ENCODE assay signal across 18 cellular contexts in the genomic region with DNA sequence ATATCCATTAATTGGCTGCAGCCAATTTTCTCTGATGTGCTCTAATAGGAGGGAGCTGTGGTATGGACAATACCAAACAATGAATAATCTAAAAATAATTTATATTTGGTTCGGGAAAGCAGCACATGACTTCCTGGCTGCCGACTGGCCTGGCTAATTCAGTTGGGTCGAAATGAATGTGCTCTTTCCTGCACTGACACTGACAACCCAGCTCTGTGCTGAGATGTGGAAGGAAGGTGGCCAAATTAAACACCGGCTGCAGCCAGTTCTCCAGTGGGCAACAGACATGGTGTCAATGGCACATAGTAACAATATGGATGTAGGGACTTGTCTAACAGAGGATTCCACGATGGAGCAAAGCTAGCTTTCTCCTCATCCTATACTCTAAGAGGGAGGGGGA. TPM values are rescaled to one million over a fixed set of nuclear protein-coding genes. Genes with fewer than 3 reads are reported as not detected.
DNase-seq lines count a peak whose midpoint lies in the region; ATAC-seq, FAIRE-seq and TF ChIP-seq lines count a peak whose summit lies in the region.
"Had no signal": no experiment of that assay in that cellular context is flagged by ENCODE, and none has a peak within 500 bp of the region (broad histone marks: within the 10 kb centered on the region; RNA-seq: fewer than 3 reads in every experiment).

No MANE protein-coding gene starts in this region.

- H3K9ac ChIP-seq in liver (ENCODE audit: low read depth in 1 of 2, low read length in 2 of 2) (no peak overlapping the region), HepG2 (ENCODE audit: insufficient read depth, low read depth, low read length) (no peak overlapping the region)

- H3K27me3 ChIP-seq in liver (ENCODE audit: control insufficient read depth in 4 of 4, insufficient read depth in 4 of 4, low read length in 3 of 4) (no peaks in the 10 kb centered on the region), HepG2 (ENCODE audit: control insufficient read depth in 1 of 2, insufficient read depth in 2 of 2, low read length in 2 of 2) (no peaks in the 10 kb centered on the region), aorta (ENCODE audit: control insufficient read depth in 1 of 2, insufficient read depth in 2 of 2, low read length in 1 of 2) (no peaks in the 10 kb centered on the region)
- no peaks in the 10 kb centered on the region for H3K27me3 ChIP-seq in effector memory CD4-positive, alpha-beta T cell (replicated peaks; ENCODE audit: control insufficient read depth, insufficient read depth, low read length, poor library complexity, severe bottlenecking)

- peaks cover 0 to 5% (median 2%) of the 10 kb centered on the region in 4 donors for H3K4me1 ChIP-seq in liver (ENCODE audit: control insufficient read depth in 4 of 4, insufficient read depth in 4 of 4, low read length in 3 of 4)
- H3K4me1 ChIP-seq in HepG2 (ENCODE audit: insufficient read depth, low read length) = no peaks in the 10 kb centered on the region
- H3K4me1 ChIP-seq in aorta (ENCODE audit: control insufficient read depth in 1 of 2, insufficient read depth in 2 of 2, low read length in 2 of 2) = peaks cover 3 to 4% of the 10 kb centered on the region in 2 donors
- peaks cover 16% of the 10 kb centered on the region for H3K4me1 ChIP-seq in effector memory CD4-positive, alpha-beta T cell (ENCODE audit: control insufficient read depth, insufficient read depth, low read length, poor library complexity, severe bottlenecking)

- DNase-seq in HepG2 (ENCODE audit: low spot score) (no peak), foreskin melanocyte (peak; percentile 29), lung microvascular endothelial cell (ENCODE audit: low read depth in 2 of 2) (peak; percentile 64 to 94), aorta (no peak), A172 (ENCODE audit: low spot score) (no peak), hippocampal formation (lab: John Stamatoyannopoulos, UW) (no peak)
- no peak for DNase-seq in effector memory CD4-positive, alpha-beta T cell
- DNase-seq: COR-L47, NCI-H1105, NCI-H187, NCI-H226, NCI-H526, SIG-M5 had no signal

- 28% methylated on average over 5 of the region's 5 CpGs for WGBS in liver
- 22% methylated on average over 5 of the region's 5 CpGs for WGBS in HepG2 (ENCODE audit: low lambda C conversion rate)
- WGBS in aorta, 2 donors = 2 to 5% methylated on average over 5 of the region's 5 CpGs

- in situ Hi-C loops in HepG2 (cut with HindIII; ENCODE audit: extremely low pct_ligation_motif_present, low pct_unique_long_range_greater_than_20kb) = no loop called here

- H3K36me3 ChIP-seq in liver (ENCODE audit: control insufficient read depth in 4 of 4, insufficient read depth in 3 of 4, low read depth in 1 of 4, low read length in 3 of 4) (no peaks in the 10 kb centered on the region), HepG2 (replicated peaks in 1 of 2; ENCODE audit: control insufficient read depth in 1 of 2, insufficient read depth in 2 of 2, low read length in 2 of 2) (no peaks in the 10 kb centered on the region), aorta (ENCODE audit: control insufficient read depth in 1 of 2, insufficient read depth in 2 of 2, low read length in 1 of 2) (no peaks in the 10 kb centered on the region)
- H3K36me3 ChIP-seq in effector memory CD4-positive, alpha-beta T cell (ENCODE audit: control insufficient read depth, insufficient read depth, low read length) = no peaks in the 10 kb centered on the region

- no peak for ATAC-seq in HepG2
- ATAC-seq in aorta (ENCODE audit: low FRiP score) = peak; percentile 72

- no TSS peak for BruUV-seq in HepG2 (replicated peaks; lab: Mats Ljungman, UMichigan)

- H3K79me2 ChIP-seq in HepG2 (ENCODE audit: insufficient read depth, low read length) = no peaks in the 10 kb centered on the region

- POLR2A ChIA-PET in HepG2 (lab: Yijun Ruan, JAX) = no interaction called here

- no peak for TF ChIP-seq CTCF in liver (IDR thresholded peaks at IDR 0.05; ENCODE audit: low read depth, low read length, missing input control)
- TF ChIP-seq CTCF in HepG2 (CRISPR knock-in tag; IDR thresholded peaks at IDR 0.05) = no peak

- H3K4me3 ChIP-seq in liver (ENCODE audit: low read depth in 1 of 3, low read length in 3 of 3) (no peak overlapping the region), HepG2 (replicated peaks in 1 of 3; ENCODE audit: insufficient read depth in 1 of 3, low read depth in 2 of 3, low read length in 3 of 3) (no peak overlapping the region), aorta (ENCODE audit: low read length in 2 of 2) (no peak overlapping the region)
- H3K4me3 ChIP-seq in effector memory CD4-positive, alpha-beta T cell (ENCODE audit: insufficient read depth, low read depth, low read length, poor library complexity, severe bottlenecking) = no peak overlapping the region

- no peak overlapping the region for H2AFZ ChIP-seq in HepG2 (ENCODE audit: low read length)

- no peak overlapping the region for H3K27ac ChIP-seq in liver (ENCODE audit: low read depth in 1 of 2, low read length in 2 of 2)
- no peak overlapping the region for H3K27ac ChIP-seq in HepG2 (ENCODE audit: extremely low read length, insufficient read depth, low read length)
- H3K27ac ChIP-seq in aorta (ENCODE audit: low read depth in 1 of 2, low read length in 2 of 2) = peak overlapping the region in 1 of 2 donors; percentile 28
- H3K27ac ChIP-seq in effector memory CD4-positive, alpha-beta T cell (ENCODE audit: insufficient read depth, low read length, poor library complexity, severe bottlenecking) = no peak overlapping the region
- H3K27ac ChIP-seq: C4-2B had no signal

- TF ChIP-seq RAD21 in liver (IDR thresholded peaks at IDR 0.05) = no peak
- TF ChIP-seq RAD21 in HepG2 (CRISPR knock-in tag; IDR thresholded peaks at IDR 0.05) = no peak

- no peak for FAIRE-seq in HepG2 (lab: Jason Lieb, UNC)
- FAIRE-seq: GM12892, HTR-8/SVneo had no signal

- H4K20me1 ChIP-seq in HepG2 (ENCODE audit: insufficient read depth, low read length) = no peaks in the 10 kb centered on the region

- intact Hi-C loops in HepG2 (cut with micrococcal nuclease; ENCODE audit: unreplicated experiment) = no loop called here
- intact Hi-C loops in aorta (cut with DNase I) = no loop called here

- H3K4me2 ChIP-seq in HepG2 (ENCODE audit: low read depth, low read length) = no peak overlapping the region

- TF ChIP-seq POLR2A in HepG2 (IDR thresholded peaks at IDR 0.05; ENCODE audit: insufficient read depth in 1 of 2, low read depth in 2 of 2, low read length in 2 of 2) = no peak

- H3K9me3 ChIP-seq in liver (ENCODE audit: control insufficient read depth in 4 of 4, low read length in 3 of 4) (no peaks in the 10 kb centered on the region), HepG2 (ENCODE audit: low read length) (no peaks in the 10 kb centered on the region), aorta (ENCODE audit: control insufficient read depth, low read length) (no peaks in the 10 kb centered on the region)
- H3K9me3 ChIP-seq in effector memory CD4-positive, alpha-beta T cell (ENCODE audit: control insufficient read depth, low read length) = no peaks in the 10 kb centered on the region

- TF ChIP-seq EP300 in HepG2 (IDR thresholded peaks at IDR 0.05; ENCODE audit: low read depth in 2 of 2, low read length in 2 of 2) (no peak), HepG2 (CRISPR knock-in tag; IDR thresholded peaks at IDR 0.05; ENCODE audit: borderline replicate concordance) (no peak)

- CTCF ChIA-PET in HepG2 (lab: Yijun Ruan, JAX; ENCODE audit: low intra/inter-chr PET ratio, low total read pairs) = no interaction called here

RNA-seq across cellular contexts. Expression of a gene that starts 21.1 kb away (rescaled TPM):
- total RNA-seq in liver (1 to 10 TPM in 1 of 2 donors, under 1 TPM in 1; 0.33 to 1.0 TPM), HepG2 (2016; rRNA removed; fragmentation: Illumina TruSeq; extraction: Trizol) (0.31 TPM in 1 of 2 replicates, not detected in the other), lung microvascular endothelial cell (0.40 and 0.44 TPM in 2 replicates), aorta (10 to 100 TPM; 10.7 to 18.7 TPM)
- polyA plus RNA-seq in liver (1 to 10 TPM in 1 of 2 donors, under 1 TPM in 1; 0.27 to 2.6 TPM), HepG2 (2011; rRNA removed) (0.46 and 0.52 TPM in 2 replicates), aorta (10 to 100 TPM in 1 of 2 donors, 1 to 10 TPM in 1; 1.8 to 16.6 TPM)
- total RNA-seq in HepG2 (2016; cell fraction: cytosol; rRNA removed; fragmentation: Illumina TruSeq; extraction: Trizol; ENCODE audit: low read depth) = not detected in 2 replicates
- 0.19 TPM in 1 of 2 replicates, not detected in the other for total RNA-seq in HepG2 (2016; cell fraction: insoluble cytoplasmic fraction; rRNA removed; fragmentation: Illumina TruSeq; extraction: Trizol)
- 0.06 and 0.14 TPM in 2 replicates for total RNA-seq in HepG2 (2016; cell fraction: membrane; rRNA removed; fragmentation: Illumina TruSeq; extraction: Trizol)
- total RNA-seq in HepG2 (2016; cell fraction: nucleus; rRNA removed; fragmentation: Illumina TruSeq; extraction: Trizol) = 0.96 and 1.6 TPM in 2 replicates
- 0.13 and 0.19 TPM in 2 replicates for polyA plus RNA-seq in HepG2 (2011; cell fraction: cytosol; rRNA removed)
- 3.7 and 4.0 TPM in 2 replicates for polyA plus RNA-seq in HepG2 (2011; cell fraction: nucleus; rRNA removed)
- 0.28 and 0.35 TPM in 2 replicates for polyA plus RNA-seq in HepG2 (2012)
- not detected in 2 replicates for polyA plus RNA-seq in HepG2 (2016; cell fraction: cytosol; fragmentation: Illumina TruSeq; extraction: Trizol; ENCODE audit: low read depth)
- polyA plus RNA-seq in HepG2 (2016; cell fraction: insoluble cytoplasmic fraction; fragmentation: Illumina TruSeq; extraction: Trizol; ENCODE audit: low read depth) = 0.10 TPM in 1 of 2 replicates, not detected in the other
- polyA plus RNA-seq in HepG2 (2016; cell fraction: membrane; fragmentation: Illumina TruSeq; extraction: Trizol; ENCODE audit: low read depth) = 0.26 TPM in 1 of 2 replicates, not detected in the other
- 0.48 and 0.65 TPM in 2 replicates for polyA plus RNA-seq in HepG2 (2016; cell fraction: nucleus; fragmentation: Illumina TruSeq; extraction: Trizol; ENCODE audit: insufficient read depth, low read depth)
- polyA minus RNA-seq in HepG2 (2011; rRNA and poly(A)+ RNA removed; ENCODE audit: low replicate concordance) = 0.26 and 0.42 TPM in 2 replicates
- not detected in 2 replicates for polyA minus RNA-seq in HepG2 (2011; cell fraction: cytosol; rRNA and poly(A)+ RNA removed)
- 1.0 and 2.9 TPM in 2 replicates for polyA minus RNA-seq in HepG2 (2011; cell fraction: nucleus; rRNA and poly(A)+ RNA removed)
- total RNA-seq in A172 (2014; rRNA removed; shearing (Covaris generic)) = not detected in 2 replicates
- total RNA-seq: H4 had no signal

RNA-seq across cellular contexts. Expression of a gene that starts 58.7 kb away (rescaled TPM):
- 10 to 100 TPM; 13.4 to 46.9 TPM for total RNA-seq in liver
- 10 to 100 TPM; 28.2 to 36.2 TPM for polyA plus RNA-seq in liver
- 25.7 and 32.0 TPM in 2 replicates for total RNA-seq in HepG2 (2016; rRNA removed; fragmentation: Illumina TruSeq; extraction: Trizol)
- 5.1 and 7.6 TPM in 2 replicates for total RNA-seq in HepG2 (2016; cell fraction: cytosol; rRNA removed; fragmentation: Illumina TruSeq; extraction: Trizol; ENCODE audit: low read depth)
- 25.8 and 31.8 TPM in 2 replicates for total RNA-seq in HepG2 (2016; cell fraction: insoluble cytoplasmic fraction; rRNA removed; fragmentation: Illumina TruSeq; extraction: Trizol)
- total RNA-seq in HepG2 (2016; cell fraction: membrane; rRNA removed; fragmentation: Illumina TruSeq; extraction: Trizol) = 7.5 and 7.7 TPM in 2 replicates
- 20.6 and 21.9 TPM in 2 replicates for total RNA-seq in HepG2 (2016; cell fraction: nucleus; rRNA removed; fragmentation: Illumina TruSeq; extraction: Trizol)
- 22.1 and 25.7 TPM in 2 replicates for polyA plus RNA-seq in HepG2 (2011; rRNA removed)
- 18.1 and 18.3 TPM in 2 replicates for polyA plus RNA-seq in HepG2 (2011; cell fraction: cytosol; rRNA removed)
- polyA plus RNA-seq in HepG2 (2011; cell fraction: nucleus; rRNA removed) = 14.0 and 16.9 TPM in 2 replicates
- 12.0 and 17.7 TPM in 2 replicates for polyA plus RNA-seq in HepG2 (2012)
- 2.3 and 2.6 TPM in 2 replicates for polyA plus RNA-seq in HepG2 (2016; cell fraction: cytosol; fragmentation: Illumina TruSeq; extraction: Trizol; ENCODE audit: low read depth)
- 20.8 and 23.2 TPM in 2 replicates for polyA plus RNA-seq in HepG2 (2016; cell fraction: insoluble cytoplasmic fraction; fragmentation: Illumina TruSeq; extraction: Trizol; ENCODE audit: low read depth)
- 4.0 and 4.1 TPM in 2 replicates for polyA plus RNA-seq in HepG2 (2016; cell fraction: membrane; fragmentation: Illumina TruSeq; extraction: Trizol; ENCODE audit: low read depth)
- polyA plus RNA-seq in HepG2 (2016; cell fraction: nucleus; fragmentation: Illumina TruSeq; extraction: Trizol; ENCODE audit: insufficient read depth, low read depth) = 13.2 and 15.6 TPM in 2 replicates
- 39.5 and 56.3 TPM in 2 replicates for polyA minus RNA-seq in HepG2 (2011; rRNA and poly(A)+ RNA removed; ENCODE audit: low replicate concordance)
- polyA minus RNA-seq in HepG2 (2011; cell fraction: cytosol; rRNA and poly(A)+ RNA removed) = 11.1 and 11.2 TPM in 2 replicates
- polyA minus RNA-seq in HepG2 (2011; cell fraction: nucleus; rRNA and poly(A)+ RNA removed) = 51.2 and 57.7 TPM in 2 replicates
- total RNA-seq in lung microvascular endothelial cell = 24.8 and 26.2 TPM in 2 replicates
- 10 to 100 TPM; 20.6 to 27.1 TPM for total RNA-seq in aorta
- polyA plus RNA-seq in aorta = 10 to 100 TPM; 13.3 to 26.0 TPM
- total RNA-seq in A172 (2014; rRNA removed; shearing (Covaris generic)) = 35.8 and 49.2 TPM in 2 replicates

RNA-seq across cellular contexts. Expression of a gene that starts 58.9 kb away (rescaled TPM):
- total RNA-seq in liver = 10 to 100 TPM; 45.8 to 78.1 TPM
- polyA plus RNA-seq in liver = 10 to 100 TPM; 46.6 to 49.0 TPM
- total RNA-seq in HepG2 (2016; rRNA removed; fragmentation: Illumina TruSeq; extraction: Trizol) = 12.4 and 15.7 TPM in 2 replicates
- total RNA-seq in HepG2 (2016; cell fraction: cytosol; rRNA removed; fragmentation: Illumina TruSeq; extraction: Trizol; ENCODE audit: low read depth) = 3.3 and 4.1 TPM in 2 replicates
- total RNA-seq in HepG2 (2016; cell fraction: insoluble cytoplasmic fraction; rRNA removed; fragmentation: Illumina TruSeq; extraction: Trizol) = 10.3 and 17.5 TPM in 2 replicates
- 5.8 and 6.0 TPM in 2 replicates for total RNA-seq in HepG2 (2016; cell fraction: membrane; rRNA removed; fragmentation: Illumina TruSeq; extraction: Trizol)
- total RNA-seq in HepG2 (2016; cell fraction: nucleus; rRNA removed; fragmentation: Illumina TruSeq; extraction: Trizol) = 16.3 and 19.1 TPM in 2 replicates
- polyA plus RNA-seq in HepG2 (2011; rRNA removed) = 35.3 and 35.5 TPM in 2 replicates
- 34.6 and 45.8 TPM in 2 replicates for polyA plus RNA-seq in HepG2 (2011; cell fraction: cytosol; rRNA removed)
- 16.5 and 18.2 TPM in 2 replicates for polyA plus RNA-seq in HepG2 (2011; cell fraction: nucleus; rRNA removed)
- 26.8 and 28.2 TPM in 2 replicates for polyA plus RNA-seq in HepG2 (2012)
- 3.9 TPM in 2 replicates for polyA plus RNA-seq in HepG2 (2016; cell fraction: cytosol; fragmentation: Illumina TruSeq; extraction: Trizol; ENCODE audit: low read depth)
- 9.1 TPM in 2 replicates for polyA plus RNA-seq in HepG2 (2016; cell fraction: insoluble cytoplasmic fraction; fragmentation: Illumina TruSeq; extraction: Trizol; ENCODE audit: low read depth)
- 4.9 and 5.9 TPM in 2 replicates for polyA plus RNA-seq in HepG2 (2016; cell fraction: membrane; fragmentation: Illumina TruSeq; extraction: Trizol; ENCODE audit: low read depth)
- polyA plus RNA-seq in HepG2 (2016; cell fraction: nucleus; fragmentation: Illumina TruSeq; extraction: Trizol; ENCODE audit: insufficient read depth, low read depth) = 20.7 and 21.2 TPM in 2 replicates
- polyA minus RNA-seq in HepG2 (2011; rRNA and poly(A)+ RNA removed; ENCODE audit: low replicate concordance) = 41.5 and 57.7 TPM in 2 replicates
- polyA minus RNA-seq in HepG2 (2011; cell fraction: cytosol; rRNA and poly(A)+ RNA removed) = 17.9 and 21.0 TPM in 2 replicates
- 28.2 and 36.6 TPM in 2 replicates for polyA minus RNA-seq in HepG2 (2011; cell fraction: nucleus; rRNA and poly(A)+ RNA removed)
- 29.9 and 41.1 TPM in 2 replicates for total RNA-seq in lung microvascular endothelial cell
- 10 to 100 TPM; 11.7 to 17.6 TPM for total RNA-seq in aorta
- 10 to 100 TPM in 1 of 2 donors, 1 to 10 TPM in 1; 8.4 to 20.5 TPM for polyA plus RNA-seq in aorta
- total RNA-seq in A172 (2014; rRNA removed; shearing (Covaris generic)) = 14.6 and 26.4 TPM in 2 replicates

Comparison
In these comparisons a context has a peak if more than half of its experiments do, and no peak if none do; other contexts are left out.
1. DNase-seq: peak in foreskin melanocyte (single experiment) and lung microvascular endothelial cell (2 of 2); none in HepG2 (single experiment), aorta (0 of 2), A172 (single experiment), hippocampal formation (0 of 2) and effector memory CD4-positive, alpha-beta T cell (0 of 3).